In genomic region chr11:125112235-125112604, GRCh38 we compare ENCODE assay signal across 8 cellular contexts. TPM values are rescaled to one million over a fixed set of nuclear protein-coding genes. Genes with fewer than 3 reads are reported as not detected.
DNase-seq lines count a peak whose midpoint lies in the region; ATAC-seq, FAIRE-seq and TF ChIP-seq lines count a peak whose summit lies in the region.

No MANE protein-coding gene starts in this region.

- H3K9me3 ChIP-seq in H9 (ENCODE audit: control insufficient read depth, low read depth, low read length) (no peaks in the 10 kb centered on the region), pancreas (no peaks in the 10 kb centered on the region)

- peaks cover 8 to 16% of the 10 kb centered on the region in 2 experiments for H3K4me1 Mint-ChIP-seq in H9

- no peak overlapping the region for H2BK5ac ChIP-seq in H9 (ENCODE audit: insufficient read length, low read length)

- H4K20me1 ChIP-seq in H9 (ENCODE audit: control insufficient read depth, insufficient read depth, insufficient read length) = no peaks in the 10 kb centered on the region

- H3K27ac ChIP-seq in H9 (ENCODE audit: insufficient read length, low read depth, low read length) = no peak overlapping the region
- H3K27ac ChIP-seq in skin epidermis = peak overlapping the region in 6 of 21 experiments; percentile 8 to 86 (median 72)
- H3K27ac ChIP-seq in pancreas = peak overlapping the region in 1 of 4 donors; percentile 5

- no peak overlapping the region for H4K8ac ChIP-seq in H9 (replicated peaks; ENCODE audit: insufficient read length, low read depth, low read length)

- no peak overlapping the region for H3T11ph ChIP-seq in H9 (ENCODE audit: low read length)

- H3K23me2 ChIP-seq in H9 (ENCODE audit: insufficient read length, low read depth, low read length, poor library complexity, severe bottlenecking) = peaks cover 3% of the 10 kb centered on the region

- H3K18ac ChIP-seq in H9 (ENCODE audit: insufficient read length, low read depth, low read length) = no peak overlapping the region

- peak overlapping the region; percentile 40 for H3K4me2 ChIP-seq in H9 (ENCODE audit: insufficient read depth, insufficient read length, low read length)

- H3K9me3 Mint-ChIP-seq in H9 = peaks cover 2 to 3% of the 10 kb centered on the region in 2 experiments; a peak in 3 of 5 replicates

- H2BK120ac ChIP-seq in H9 (ENCODE audit: low read depth, low read length, poor library complexity, severe bottlenecking) = no peak overlapping the region

- H2BK15ac ChIP-seq in H9 (ENCODE audit: low read depth, low read length) = no peak overlapping the region

- peaks cover 2 to 18% (median 2%) of the 10 kb centered on the region in 3 experiments; a peak in 5 of 7 replicates for H3K36me3 Mint-ChIP-seq in H9 (ENCODE audit: insufficient read depth in 1 of 3, low read depth in 3 of 3)

- no peak for ATAC-seq in pancreas
- no peak for ATAC-seq in HG03439 (IDR thresholded peaks at IDR 0.05; ENCODE audit: unreplicated experiment)

- peaks cover 19% of the 10 kb centered on the region for H3K27me3 Mint-ChIP-seq in H9 (ENCODE audit: low read depth)

- intact Hi-C loops in pancreas (cut with DNase I) = no loop called here

- no peaks in the 10 kb centered on the region for H3K36me3 ChIP-seq in pancreas

- H3K79me2 ChIP-seq in H9 (ENCODE audit: insufficient read depth, low read length) = no peaks in the 10 kb centered on the region

- WGBS in H9 (ENCODE audit: extremely low coverage, insufficient read length, low lambda C conversion rate) = no CpG with 5 or more reads among the region's 8 CpGs
- 75 to 82% methylated on average over 8 of the region's 8 CpGs for WGBS in pancreas, 2 donors

- H3K56ac ChIP-seq in H9 (ENCODE audit: insufficient read length, low read depth, low read length) = no peak overlapping the region

- DNase-seq in H9 (no peak), foreskin fibroblast (no peak), pancreas (no peak), NCI-H2227 treated with DMSO at 0.1 percent for 48 hours (lab: John Stamatoyannopoulos, UW) (no peak)
- DNase-seq in activated CD4-positive, CD25-positive, alpha-beta regulatory T cell (lab: John Stamatoyannopoulos, UW) = no peak

- no peak overlapping the region for H3K23ac ChIP-seq in H9 (ENCODE audit: insufficient read length, low read depth, low read length)

- H3K14ac ChIP-seq in H9 (ENCODE audit: insufficient read depth, low read length) = no peak overlapping the region

- FAIRE-seq in pancreas (lab: Jason Lieb, UNC) = no peak

- H4K5ac ChIP-seq in H9 (ENCODE audit: insufficient read length, low read depth, low read length) = no peak overlapping the region

- H3K79me1 ChIP-seq in H9 (ENCODE audit: insufficient read depth, low read depth, low read length, poor library complexity, severe bottlenecking) = no peaks in the 10 kb centered on the region

- H3K27me3 ChIP-seq in H9 (ENCODE audit: insufficient read depth, low read length) = no peaks in the 10 kb centered on the region
- H3K27me3 ChIP-seq in pancreas = peaks cover 0 to 3% (median 0%) of the 10 kb centered on the region in 4 donors

- no peak overlapping the region for H4K91ac ChIP-seq in H9 (ENCODE audit: insufficient read length, low read depth, low read length)

- TF ChIP-seq CTCF in H9 (conservative IDR thresholded peaks at IDR 0.05) = no peak
- TF ChIP-seq CTCF in WI38 (IDR thresholded peaks at IDR 0.05; ENCODE audit: low read depth, low read length) = no peak
- no peak for TF ChIP-seq CTCF in foreskin fibroblast (IDR thresholded peaks at IDR 0.05; ENCODE audit: low read depth, low read length)
- TF ChIP-seq CTCF in pancreas (IDR thresholded peaks at IDR 0.05) = no peak

- peak overlapping the region; percentile 53 to 100 for H3K4me3 Mint-ChIP-seq in H9

- no peak overlapping the region for H2BK20ac ChIP-seq in H9 (ENCODE audit: low read depth, low read length, poor library complexity, severe bottlenecking)

- H3K9ac ChIP-seq in H9 (ENCODE audit: extremely low read depth, insufficient read length, low read length) = no peak overlapping the region

- H3K4me3 ChIP-seq in WI38 (ENCODE audit: low read depth, low read length) = peak overlapping the region; percentile 44
- peak overlapping the region; percentile 36 to 58 for H3K4me3 ChIP-seq in foreskin fibroblast (ENCODE audit: low read depth in 1 of 2, low read length in 2 of 2)
- peak overlapping the region; percentile 18 to 82 (median 79) for H3K4me3 ChIP-seq in skin epidermis
- peak overlapping the region in 2 of 4 donors; percentile 27 to 78 for H3K4me3 ChIP-seq in pancreas

- no peak overlapping the region for H3K4ac ChIP-seq in H9 (ENCODE audit: low read depth, low read length)

- H2AK5ac ChIP-seq in H9 (ENCODE audit: insufficient read length, low read length) = no peak overlapping the region

- H2BK12ac ChIP-seq in H9 (ENCODE audit: insufficient read length, low read depth, low read length) = no peak overlapping the region

- H2AFZ ChIP-seq in H9 (ENCODE audit: low read length) = no peak overlapping the region

- peak overlapping the region in 2 of 3 experiments; percentile 64 to 85; a peak in 2 of 7 replicates for H3K27ac Mint-ChIP-seq in H9

- H3K4me1 ChIP-seq in H9 (ENCODE audit: insufficient read depth, low read length) = no peaks in the 10 kb centered on the region
- peaks cover 0 to 7% (median 0%) of the 10 kb centered on the region in 3 donors for H3K4me1 ChIP-seq in pancreas

RNA-seq across cellular contexts. Expression of gene TMEM218, which starts 0.8 kb away (rescaled TPM):
- total RNA-seq in H9 (2021) (14.3 and 15.2 TPM in 2 replicates), pancreas (10 to 100 TPM in 2 of 6 donors, 1 to 10 TPM in 4; 5.6 to 13.2 (median 9.9) TPM)
- 10 to 100 TPM; 11.4 to 27.1 TPM for polyA plus RNA-seq in pancreas

RNA-seq across cellular contexts. Expression of gene SLC37A2, which starts 49.1 kb away (rescaled TPM):
- 0.61 and 1.2 TPM in 2 replicates for total RNA-seq in H9 (2021)
- 1 to 10 TPM in 3 of 6 donors, under 1 TPM in 3; 0.32 to 7.3 (median 1.5) TPM for total RNA-seq in pancreas
- polyA plus RNA-seq in pancreas = under 1 TPM; 0.59 to 0.61 TPM

RNA-seq across cellular contexts. Expression of gene PKNOX2, which starts 52.3 kb away (rescaled TPM):
- 1.3 and 1.4 TPM in 2 replicates for total RNA-seq in H9 (2021)
- total RNA-seq in pancreas = 1 to 10 TPM; 4.3 to 8.1 (median 5.9) TPM
- polyA plus RNA-seq in pancreas = 1 to 10 TPM; 3.4 to 6.4 TPM
